In genomic region chr6:138422861-138423260, GRCh38 we compare ENCODE assay signal across 1 cellular context.
TF ChIP-seq lines count a peak whose summit lies in the region.

No MANE protein-coding gene starts in this region.

TF ChIP-seq in SK-N-SH, 30 proteins besides CTCF, POLR2A, EP300 and RAD21:
- TF ChIP-seq, protein P1, sequence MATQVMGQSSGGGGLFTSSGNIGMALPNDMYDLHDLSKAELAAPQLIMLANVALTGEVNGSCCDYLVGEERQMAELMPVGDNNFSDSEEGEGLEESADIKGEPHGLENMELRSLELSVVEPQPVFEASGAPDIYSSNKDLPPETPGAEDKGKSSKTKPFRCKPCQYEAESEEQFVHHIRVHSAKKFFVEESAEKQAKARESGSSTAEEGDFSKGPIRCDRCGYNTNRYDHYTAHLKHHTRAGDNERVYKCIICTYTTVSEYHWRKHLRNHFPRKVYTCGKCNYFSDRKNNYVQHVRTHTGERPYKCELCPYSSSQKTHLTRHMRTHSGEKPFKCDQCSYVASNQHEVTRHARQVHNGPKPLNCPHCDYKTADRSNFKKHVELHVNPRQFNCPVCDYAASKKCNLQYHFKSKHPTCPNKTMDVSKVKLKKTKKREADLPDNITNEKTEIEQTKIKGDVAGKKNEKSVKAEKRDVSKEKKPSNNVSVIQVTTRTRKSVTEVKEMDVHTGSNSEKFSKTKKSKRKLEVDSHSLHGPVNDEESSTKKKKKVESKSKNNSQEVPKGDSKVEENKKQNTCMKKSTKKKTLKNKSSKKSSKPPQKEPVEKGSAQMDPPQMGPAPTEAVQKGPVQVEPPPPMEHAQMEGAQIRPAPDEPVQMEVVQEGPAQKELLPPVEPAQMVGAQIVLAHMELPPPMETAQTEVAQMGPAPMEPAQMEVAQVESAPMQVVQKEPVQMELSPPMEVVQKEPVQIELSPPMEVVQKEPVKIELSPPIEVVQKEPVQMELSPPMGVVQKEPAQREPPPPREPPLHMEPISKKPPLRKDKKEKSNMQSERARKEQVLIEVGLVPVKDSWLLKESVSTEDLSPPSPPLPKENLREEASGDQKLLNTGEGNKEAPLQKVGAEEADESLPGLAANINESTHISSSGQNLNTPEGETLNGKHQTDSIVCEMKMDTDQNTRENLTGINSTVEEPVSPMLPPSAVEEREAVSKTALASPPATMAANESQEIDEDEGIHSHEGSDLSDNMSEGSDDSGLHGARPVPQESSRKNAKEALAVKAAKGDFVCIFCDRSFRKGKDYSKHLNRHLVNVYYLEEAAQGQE (IDR thresholded peaks at IDR 0.05; ENCODE audit: low read depth, low read length) = no peak
- TF ChIP-seq SIN3A (IDR thresholded peaks at IDR 0.05; ENCODE audit: borderline replicate concordance, low read depth, low read length) (no peak), PBX3 (IDR thresholded peaks at IDR 0.05) (no peak), USF1 (IDR thresholded peaks at IDR 0.05; ENCODE audit: borderline replicate concordance, low read depth) (no peak), USF2 (IDR thresholded peaks at IDR 0.05; ENCODE audit: borderline replicate concordance, low read depth, low read length) (no peak), ELF1 (IDR thresholded peaks at IDR 0.05) (no peak), JUND (IDR thresholded peaks at IDR 0.05) (no peak), GABPA (IDR thresholded peaks at IDR 0.05; ENCODE audit: low read depth) (no peak), POLR2AphosphoS5 (IDR thresholded peaks at IDR 0.05; ENCODE audit: low read depth, low read length) (no peak), YY1 (IDR thresholded peaks at IDR 0.05; ENCODE audit: low read depth) (no peak), FOXM1 (IDR thresholded peaks at IDR 0.05; ENCODE audit: low read depth) (no peak), NFIC (IDR thresholded peaks at IDR 0.05; ENCODE audit: borderline replicate concordance) (no peak), RFX5 (IDR thresholded peaks at IDR 0.05; ENCODE audit: low read length) (no peak), SMC3 (IDR thresholded peaks at IDR 0.05; ENCODE audit: low read depth, low read length) (no peak), RXRA (IDR thresholded peaks at IDR 0.05; ENCODE audit: borderline replicate concordance, low read depth) (no peak)
- TF ChIP-seq, protein P2, sequence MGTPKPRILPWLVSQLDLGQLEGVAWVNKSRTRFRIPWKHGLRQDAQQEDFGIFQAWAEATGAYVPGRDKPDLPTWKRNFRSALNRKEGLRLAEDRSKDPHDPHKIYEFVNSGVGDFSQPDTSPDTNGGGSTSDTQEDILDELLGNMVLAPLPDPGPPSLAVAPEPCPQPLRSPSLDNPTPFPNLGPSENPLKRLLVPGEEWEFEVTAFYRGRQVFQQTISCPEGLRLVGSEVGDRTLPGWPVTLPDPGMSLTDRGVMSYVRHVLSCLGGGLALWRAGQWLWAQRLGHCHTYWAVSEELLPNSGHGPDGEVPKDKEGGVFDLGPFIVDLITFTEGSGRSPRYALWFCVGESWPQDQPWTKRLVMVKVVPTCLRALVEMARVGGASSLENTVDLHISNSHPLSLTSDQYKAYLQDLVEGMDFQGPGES (IDR thresholded peaks at IDR 0.05; ENCODE audit: low read depth, low read length) = no peak
